In genomic region chr6:72412709-72413044, GRCh38 we compare ENCODE assay signal across 7 cellular contexts.
"Had no signal": no experiment of that assay in that cellular context is flagged by ENCODE, and none has a peak within 500 bp of the region (broad histone marks: within the 10 kb centered on the region; RNA-seq: fewer than 3 reads in every experiment).

No MANE protein-coding gene starts in this region.

- H3K79me2 ChIP-seq: hepatocyte had no signal

- H3K4me3 ChIP-seq: coronary artery, hepatocyte, pancreas, smooth muscle cell, testis had no signal

- H3K27me3 ChIP-seq: foreskin keratinocyte, hepatocyte, pancreas, testis had no signal

- H2AFZ ChIP-seq: hepatocyte had no signal

- H3K36me3 ChIP-seq: pancreas had no signal

- H3K9me3 ChIP-seq: pancreas, testis had no signal

- H3K4me2 ChIP-seq: hepatocyte, smooth muscle cell had no signal

- H3K27ac ChIP-seq: coronary artery, foreskin keratinocyte, hepatocyte, pancreas, testis, VCaP had no signal

- H3K4me1 ChIP-seq: foreskin keratinocyte, testis had no signal
